ENCODE assay signal across 1 cellular context in the genomic region with DNA sequence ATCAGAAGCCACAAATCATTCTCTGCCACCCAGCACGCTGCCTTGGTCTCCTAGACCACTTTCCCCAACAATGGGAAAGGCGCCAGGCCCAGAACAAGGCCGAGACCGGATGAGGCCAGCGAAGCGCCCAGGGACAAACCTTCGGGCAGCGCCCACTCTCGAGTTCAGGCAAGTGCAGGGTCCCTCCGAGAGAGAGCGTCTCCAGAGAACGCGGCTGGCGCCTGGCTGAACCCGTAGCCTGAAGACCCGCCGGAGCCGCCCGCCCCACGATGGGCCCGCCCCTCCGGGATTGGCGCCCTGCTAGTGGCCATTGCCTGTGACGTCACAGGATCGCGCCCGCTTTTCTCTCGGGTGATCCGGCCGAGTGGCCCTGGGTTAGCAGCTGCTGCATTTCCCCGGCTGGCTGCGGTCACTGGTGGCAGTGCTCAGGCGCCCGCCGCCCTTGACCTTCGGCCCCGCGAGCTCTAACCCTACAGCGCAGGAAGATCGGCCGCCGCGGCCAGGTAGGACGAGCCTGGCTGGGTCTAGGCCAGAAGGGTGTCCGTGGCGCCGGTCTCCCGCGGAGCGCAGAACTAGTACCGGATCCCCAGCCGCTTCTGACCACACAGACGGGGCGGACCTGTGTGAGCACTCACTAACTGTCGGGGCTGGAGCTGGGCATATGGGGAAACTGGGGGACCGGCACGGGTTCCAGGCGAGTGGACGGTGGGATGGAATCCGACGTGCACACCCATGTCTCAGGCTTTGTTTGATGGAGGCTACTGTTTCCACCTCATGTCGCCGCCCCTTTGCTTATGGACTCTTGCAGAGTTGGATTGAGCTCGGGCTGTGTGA.
TF ChIP-seq lines count a peak whose summit lies in the region.

TSS of gene FAHD2A (plus strand) at position 339 of the 834 bp plus-strand sequence. CDS start 2,851 bp downstream, outside the sequence.

TF ChIP-seq in HEK293, 187 proteins besides CTCF, POLR2A, EP300 and RAD21 (continued from another document and continues in another):
- TF ChIP-seq ZNF513 (tag by site-specific recombination; IDR thresholded peaks at IDR 0.05) (no peak), ZNF654 (tag by site-specific recombination; IDR thresholded peaks at IDR 0.05; ENCODE audit: low read depth) (no peak), ZNF514 (tag by site-specific recombination; IDR thresholded peaks at IDR 0.05) (no peak), ZNF274 (IDR thresholded peaks at IDR 0.05; ENCODE audit: low read length) (no peak), ZNF274 (tag by site-specific recombination; IDR thresholded peaks at IDR 0.05; ENCODE audit: borderline replicate concordance) (no peak), ZNF350 (tag by site-specific recombination; IDR thresholded peaks at IDR 0.05) (no peak), MYNN (tag by site-specific recombination; IDR thresholded peaks at IDR 0.05; ENCODE audit: borderline replicate concordance) (no peak), ZNF843 (tag by site-specific recombination; IDR thresholded peaks at IDR 0.05) (0 out of 2 replicates have a peak, but pooled peaks have one; percentile 16), SCRT1 (tag by site-specific recombination; IDR thresholded peaks at IDR 0.05; ENCODE audit: borderline replicate concordance) (no peak), ZNF658 (tag by site-specific recombination; IDR thresholded peaks at IDR 0.05) (no peak), ZNF335 (tag by site-specific recombination; conservative IDR thresholded peaks at IDR 0.05) (peak; percentile 93), ZNF521 (tag by site-specific recombination; IDR thresholded peaks at IDR 0.05) (no peak), ZBTB26 (tag by site-specific recombination; optimal IDR thresholded peaks at IDR 0.05) (peak; percentile 48), ZSCAN4 (tag by site-specific recombination; IDR thresholded peaks at IDR 0.05) (0 out of 2 replicates have a peak, but pooled peaks have one; percentile 7), ZNF544 (tag by site-specific recombination; IDR thresholded peaks at IDR 0.05) (no peak), EGR2 (tag by site-specific recombination; IDR thresholded peaks at IDR 0.05; ENCODE audit: low read depth) (no peak), KLF10 (tag by site-specific recombination; IDR thresholded peaks at IDR 0.05) (no peak), HOXD13 (CRISPR knock-in tag; IDR thresholded peaks at IDR 0.05; ENCODE audit: borderline replicate concordance) (no peak), ZNF426 (tag by site-specific recombination; IDR thresholded peaks at IDR 0.05) (no peak), ATF2 (tag by site-specific recombination; IDR thresholded peaks at IDR 0.05; ENCODE audit: low read depth) (peak; percentile 94), GFI1B (tag by site-specific recombination; IDR thresholded peaks at IDR 0.05) (no peak), REPIN1 (tag by site-specific recombination; IDR thresholded peaks at IDR 0.05; ENCODE audit: low read depth) (no peak), ZNF366 (tag by site-specific recombination; conservative IDR thresholded peaks at IDR 0.05) (no peak), ZBTB8A (tag by site-specific recombination; IDR thresholded peaks at IDR 0.05) (peak; percentile 89), SP3 (tag by site-specific recombination; IDR thresholded peaks at IDR 0.05) (peak; percentile 73), GLIS1 (tag by site-specific recombination; IDR thresholded peaks at IDR 0.05) (0 out of 2 replicates have a peak, but pooled peaks have one; percentile 14), ZNF600 (tag by site-specific recombination; IDR thresholded peaks at IDR 0.05) (no peak), ZNF623 (tag by site-specific recombination; IDR thresholded peaks at IDR 0.05) (no peak), ZIC2 (tag by site-specific recombination; IDR thresholded peaks at IDR 0.05) (0 out of 2 replicates have a peak, but pooled peaks have one; percentile 20), ZNF221 (tag by site-specific recombination; IDR thresholded peaks at IDR 0.05; ENCODE audit: borderline replicate concordance) (no peak), ZNF518A (tag by site-specific recombination; conservative IDR thresholded peaks at IDR 0.05; ENCODE audit: low read depth) (no peak), ZBTB21 (tag by site-specific recombination; IDR thresholded peaks at IDR 0.05) (peak; percentile 92), ZBTB7A (tag by site-specific recombination; IDR thresholded peaks at IDR 0.05; ENCODE audit: low read depth) (no peak)
- TF ChIP-seq, protein P1, sequence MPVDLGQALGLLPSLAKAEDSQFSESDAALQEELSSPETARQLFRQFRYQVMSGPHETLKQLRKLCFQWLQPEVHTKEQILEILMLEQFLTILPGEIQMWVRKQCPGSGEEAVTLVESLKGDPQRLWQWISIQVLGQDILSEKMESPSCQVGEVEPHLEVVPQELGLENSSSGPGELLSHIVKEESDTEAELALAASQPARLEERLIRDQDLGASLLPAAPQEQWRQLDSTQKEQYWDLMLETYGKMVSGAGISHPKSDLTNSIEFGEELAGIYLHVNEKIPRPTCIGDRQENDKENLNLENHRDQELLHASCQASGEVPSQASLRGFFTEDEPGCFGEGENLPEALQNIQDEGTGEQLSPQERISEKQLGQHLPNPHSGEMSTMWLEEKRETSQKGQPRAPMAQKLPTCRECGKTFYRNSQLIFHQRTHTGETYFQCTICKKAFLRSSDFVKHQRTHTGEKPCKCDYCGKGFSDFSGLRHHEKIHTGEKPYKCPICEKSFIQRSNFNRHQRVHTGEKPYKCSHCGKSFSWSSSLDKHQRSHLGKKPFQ (tag by site-specific recombination; IDR thresholded peaks at IDR 0.05), result no peak
- TF ChIP-seq, protein P2, sequence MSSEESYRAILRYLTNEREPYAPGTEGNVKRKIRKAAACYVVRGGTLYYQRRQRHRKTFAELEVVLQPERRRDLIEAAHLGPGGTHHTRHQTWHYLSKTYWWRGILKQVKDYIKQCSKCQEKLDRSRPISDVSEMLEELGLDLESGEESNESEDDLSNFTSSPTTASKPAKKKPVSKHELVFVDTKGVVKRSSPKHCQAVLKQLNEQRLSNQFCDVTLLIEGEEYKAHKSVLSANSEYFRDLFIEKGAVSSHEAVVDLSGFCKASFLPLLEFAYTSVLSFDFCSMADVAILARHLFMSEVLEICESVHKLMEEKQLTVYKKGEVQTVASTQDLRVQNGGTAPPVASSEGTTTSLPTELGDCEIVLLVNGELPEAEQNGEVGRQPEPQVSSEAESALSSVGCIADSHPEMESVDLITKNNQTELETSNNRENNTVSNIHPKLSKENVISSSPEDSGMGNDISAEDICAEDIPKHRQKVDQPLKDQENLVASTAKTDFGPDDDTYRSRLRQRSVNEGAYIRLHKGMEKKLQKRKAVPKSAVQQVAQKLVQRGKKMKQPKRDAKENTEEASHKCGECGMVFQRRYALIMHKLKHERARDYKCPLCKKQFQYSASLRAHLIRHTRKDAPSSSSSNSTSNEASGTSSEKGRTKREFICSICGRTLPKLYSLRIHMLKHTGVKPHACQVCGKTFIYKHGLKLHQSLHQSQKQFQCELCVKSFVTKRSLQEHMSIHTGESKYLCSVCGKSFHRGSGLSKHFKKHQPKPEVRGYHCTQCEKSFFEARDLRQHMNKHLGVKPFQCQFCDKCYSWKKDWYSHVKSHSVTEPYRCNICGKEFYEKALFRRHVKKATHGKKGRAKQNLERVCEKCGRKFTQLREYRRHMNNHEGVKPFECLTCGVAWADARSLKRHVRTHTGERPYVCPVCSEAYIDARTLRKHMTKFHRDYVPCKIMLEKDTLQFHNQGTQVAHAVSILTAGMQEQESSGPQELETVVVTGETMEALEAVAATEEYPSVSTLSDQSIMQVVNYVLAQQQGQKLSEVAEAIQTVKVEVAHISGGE (tag by site-specific recombination; conservative IDR thresholded peaks at IDR 0.05; ENCODE audit: low read depth), result no peak
- TF ChIP-seq, protein P3, sequence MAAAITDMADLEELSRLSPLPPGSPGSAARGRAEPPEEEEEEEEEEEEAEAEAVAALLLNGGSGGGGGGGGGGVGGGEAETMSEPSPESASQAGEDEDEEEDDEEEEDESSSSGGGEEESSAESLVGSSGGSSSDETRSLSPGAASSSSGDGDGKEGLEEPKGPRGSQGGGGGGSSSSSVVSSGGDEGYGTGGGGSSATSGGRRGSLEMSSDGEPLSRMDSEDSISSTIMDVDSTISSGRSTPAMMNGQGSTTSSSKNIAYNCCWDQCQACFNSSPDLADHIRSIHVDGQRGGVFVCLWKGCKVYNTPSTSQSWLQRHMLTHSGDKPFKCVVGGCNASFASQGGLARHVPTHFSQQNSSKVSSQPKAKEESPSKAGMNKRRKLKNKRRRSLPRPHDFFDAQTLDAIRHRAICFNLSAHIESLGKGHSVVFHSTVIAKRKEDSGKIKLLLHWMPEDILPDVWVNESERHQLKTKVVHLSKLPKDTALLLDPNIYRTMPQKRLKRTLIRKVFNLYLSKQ (tag by site-specific recombination; IDR thresholded peaks at IDR 0.05; ENCODE audit: borderline replicate concordance), result no peak
- TF ChIP-seq, protein P4, sequence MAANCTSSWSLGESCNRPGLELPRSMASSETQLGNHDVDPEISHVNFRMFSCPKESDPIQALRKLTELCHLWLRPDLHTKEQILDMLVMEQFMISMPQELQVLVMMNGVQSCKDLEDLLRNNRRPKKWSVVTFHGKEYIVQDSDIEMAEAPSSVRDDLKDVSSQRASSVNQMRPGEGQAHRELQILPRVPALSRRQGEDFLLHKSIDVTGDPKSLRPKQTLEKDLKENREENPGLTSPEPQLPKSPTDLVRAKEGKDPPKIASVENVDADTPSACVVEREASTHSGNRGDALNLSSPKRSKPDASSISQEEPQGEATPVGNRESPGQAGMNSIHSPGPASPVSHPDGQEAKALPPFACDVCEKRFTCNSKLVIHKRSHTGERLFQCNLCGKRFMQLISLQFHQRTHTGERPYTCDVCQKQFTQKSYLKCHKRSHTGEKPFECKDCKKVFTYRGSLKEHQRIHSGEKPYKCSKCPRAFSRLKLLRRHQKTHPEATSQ (tag by site-specific recombination; IDR thresholded peaks at IDR 0.05), result no peak
